1 cellular context compared by ENCODE assay signal in genomic region chr15:91852741-91853500, GRCh38.
TF ChIP-seq lines count a peak whose summit lies in the region.

No MANE protein-coding gene starts in this region.

TF ChIP-seq in HepG2, 621 proteins besides CTCF, POLR2A, EP300 and RAD21 (continued from another document):
- TF ChIP-seq ZNF562 (CRISPR knock-in tag; IDR thresholded peaks at IDR 0.05; ENCODE audit: borderline replicate concordance) (no peak), RFXAP (CRISPR knock-in tag; IDR thresholded peaks at IDR 0.05; ENCODE audit: borderline replicate concordance) (no peak), ZNF691 (CRISPR knock-in tag; IDR thresholded peaks at IDR 0.05; ENCODE audit: borderline replicate concordance, low read depth) (no peak), FOXP1 (IDR thresholded peaks at IDR 0.05) (no peak), FOXP1 (CRISPR knock-in tag; IDR thresholded peaks at IDR 0.05) (no peak), ZNF737 (CRISPR knock-in tag; IDR thresholded peaks at IDR 0.05; ENCODE audit: borderline replicate concordance) (no peak), GABPB1 (CRISPR knock-in tag; IDR thresholded peaks at IDR 0.05) (peak; percentile 48; the same call in 1 of the 2 replicates), RBM39 (IDR thresholded peaks at IDR 0.05; ENCODE audit: low read depth, low read length, poor library complexity, severe bottlenecking) (no peak), KLF16 (CRISPR knock-in tag; IDR thresholded peaks at IDR 0.05) (no peak), NBN (conservative IDR thresholded peaks at IDR 0.05) (no peak), SCMH1 (CRISPR knock-in tag; IDR thresholded peaks at IDR 0.05; ENCODE audit: borderline replicate concordance) (no peak), THRA (CRISPR knock-in tag; IDR thresholded peaks at IDR 0.05; ENCODE audit: borderline replicate concordance) (no peak), KDM1A (CRISPR knock-in tag; IDR thresholded peaks at IDR 0.05) (no peak), NONO (IDR thresholded peaks at IDR 0.05) (no peak), NONO (CRISPR knock-in tag; conservative IDR thresholded peaks at IDR 0.05) (no peak), STAG1 (CRISPR knock-in tag; IDR thresholded peaks at IDR 0.05) (peak; percentile 54), ZNF354B (CRISPR knock-in tag; IDR thresholded peaks at IDR 0.05) (no peak), POLR2AphosphoS2 (IDR thresholded peaks at IDR 0.05; ENCODE audit: low read depth, low read length) (no peak), HNRNPLL (IDR thresholded peaks at IDR 0.05; ENCODE audit: low read depth, low read length, poor library complexity, severe bottlenecking) (peak; percentile 61), ZBTB21 (CRISPR knock-in tag; IDR thresholded peaks at IDR 0.05) (no peak), NR2F2 (IDR thresholded peaks at IDR 0.05; ENCODE audit: borderline replicate concordance, low read depth) (no peak), ZNF468 (CRISPR knock-in tag; IDR thresholded peaks at IDR 0.05) (no peak), ZNF687 (CRISPR knock-in tag; IDR thresholded peaks at IDR 0.05) (peak; percentile 39), BORCS8-MEF2B (CRISPR knock-in tag; IDR thresholded peaks at IDR 0.05) (no peak), RARG (CRISPR knock-in tag; IDR thresholded peaks at IDR 0.05; ENCODE audit: low read depth) (no peak), E2F2 (CRISPR knock-in tag; IDR thresholded peaks at IDR 0.05; ENCODE audit: borderline replicate concordance) (no peak), ZFP91 (CRISPR knock-in tag; IDR thresholded peaks at IDR 0.05; ENCODE audit: borderline replicate concordance) (peak; percentile 18; the same call in 1 of the 2 replicates), KDM2A (CRISPR knock-in tag; IDR thresholded peaks at IDR 0.05; ENCODE audit: borderline replicate concordance, low read depth) (peak; percentile 26; the same call in 1 of the 2 replicates), NPAS2 (CRISPR knock-in tag; IDR thresholded peaks at IDR 0.05; ENCODE audit: borderline replicate concordance) (no peak), ZNF460 (CRISPR knock-in tag; IDR thresholded peaks at IDR 0.05; ENCODE audit: borderline replicate concordance) (no peak), MAFK (conservative IDR thresholded peaks at IDR 0.05 in 1 of 2, IDR thresholded peaks at IDR 0.05 in 1 of 2; ENCODE audit: low read length in 2 of 2) (no peak), ZNF704 (CRISPR knock-in tag; IDR thresholded peaks at IDR 0.05; ENCODE audit: borderline replicate concordance) (no peak), ZSCAN29 (CRISPR knock-in tag; conservative IDR thresholded peaks at IDR 0.05) (no peak)
